2 cellular contexts compared by ENCODE assay signal in genomic region chr19:48794291-48794690, GRCh38.
TF ChIP-seq lines count a peak whose summit lies in the region.

No MANE protein-coding gene starts in this region.

TF ChIP-seq in SK-N-SH, 30 proteins besides CTCF, POLR2A, EP300 and RAD21 (continued from another document):
- TF ChIP-seq NRF1 (IDR thresholded peaks at IDR 0.05; ENCODE audit: low read depth, low read length): no peak
- no peak for TF ChIP-seq TAF1 (IDR thresholded peaks at IDR 0.05; ENCODE audit: borderline replicate concordance, low read depth, low read length)
- TF ChIP-seq CHD2 (IDR thresholded peaks at IDR 0.05; ENCODE audit: low read length, partially characterized antibody): no peak
- no peak for TF ChIP-seq GATA2 (CRISPR knock-in tag; IDR thresholded peaks at IDR 0.05)

TF ChIP-seq in SK-N-SH treated with all-trans-retinoic acid at 6 μM for 48 hours, 23 proteins besides CTCF, POLR2A, EP300 and RAD21 (continued from another document):
- TF ChIP-seq, protein P1, sequence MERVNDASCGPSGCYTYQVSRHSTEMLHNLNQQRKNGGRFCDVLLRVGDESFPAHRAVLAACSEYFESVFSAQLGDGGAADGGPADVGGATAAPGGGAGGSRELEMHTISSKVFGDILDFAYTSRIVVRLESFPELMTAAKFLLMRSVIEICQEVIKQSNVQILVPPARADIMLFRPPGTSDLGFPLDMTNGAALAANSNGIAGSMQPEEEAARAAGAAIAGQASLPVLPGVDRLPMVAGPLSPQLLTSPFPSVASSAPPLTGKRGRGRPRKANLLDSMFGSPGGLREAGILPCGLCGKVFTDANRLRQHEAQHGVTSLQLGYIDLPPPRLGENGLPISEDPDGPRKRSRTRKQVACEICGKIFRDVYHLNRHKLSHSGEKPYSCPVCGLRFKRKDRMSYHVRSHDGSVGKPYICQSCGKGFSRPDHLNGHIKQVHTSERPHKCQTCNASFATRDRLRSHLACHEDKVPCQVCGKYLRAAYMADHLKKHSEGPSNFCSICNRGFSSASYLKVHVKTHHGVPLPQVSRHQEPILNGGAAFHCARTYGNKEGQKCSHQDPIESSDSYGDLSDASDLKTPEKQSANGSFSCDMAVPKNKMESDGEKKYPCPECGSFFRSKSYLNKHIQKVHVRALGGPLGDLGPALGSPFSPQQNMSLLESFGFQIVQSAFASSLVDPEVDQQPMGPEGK (CRISPR knock-in tag; IDR thresholded peaks at IDR 0.05; ENCODE audit: borderline replicate concordance): no peak
- no peak for TF ChIP-seq TOX (CRISPR knock-in tag; IDR thresholded peaks at IDR 0.05; ENCODE audit: borderline replicate concordance)
